8 cellular contexts compared by ENCODE assay signal in the genomic region with DNA sequence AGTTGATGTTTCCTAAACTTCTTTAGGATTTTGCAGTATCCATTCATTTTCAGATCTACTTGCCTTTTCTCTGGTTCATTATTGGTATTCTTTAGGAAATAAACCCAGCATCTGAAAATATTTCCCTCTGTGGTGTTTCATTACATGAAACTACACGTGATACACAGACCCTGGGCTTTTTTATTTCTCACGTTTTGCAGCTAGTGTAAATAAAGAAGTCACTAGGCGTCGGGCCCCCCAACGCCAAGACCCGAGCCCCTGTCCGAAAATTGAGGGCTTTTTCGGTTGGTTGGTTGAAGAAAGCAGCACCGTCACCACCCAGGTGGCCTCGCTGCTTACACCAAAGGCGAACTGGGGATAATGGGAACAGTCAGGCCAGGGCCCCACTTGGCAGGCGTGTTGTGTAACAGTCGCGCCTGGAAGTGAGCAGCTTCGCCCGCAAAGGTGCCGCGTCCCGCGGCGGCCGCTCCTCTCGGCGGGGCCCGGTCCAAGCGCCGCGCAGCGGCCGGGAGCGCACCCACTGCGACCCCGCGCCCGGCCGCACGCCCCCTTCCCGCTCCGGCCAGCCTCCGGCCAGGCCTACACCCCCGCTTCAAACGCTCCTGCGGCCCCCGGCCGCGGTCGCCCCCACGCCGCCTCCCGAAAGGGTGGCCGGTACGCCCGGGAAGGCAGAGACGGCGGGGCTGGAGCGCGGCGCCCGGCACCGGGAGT. TPM values are rescaled to one million over a fixed set of nuclear protein-coding genes. Genes with fewer than 3 reads are reported as not detected.
DNase-seq lines count a peak whose midpoint lies in the region; ATAC-seq and TF ChIP-seq lines count a peak whose summit lies in the region.

No MANE protein-coding gene starts in this region.

- no peak for TF ChIP-seq CTCF in fibroblast of pulmonary artery (IDR thresholded peaks at IDR 0.05; ENCODE audit: low read length, missing control alignments)

- peak; percentile 49 for DNase-seq in SIG-M5 treated with dmso at 0.1 percent for 504 hours (lab: John Stamatoyannopoulos, UW; ENCODE audit: unreplicated experiment)
- no peak for DNase-seq in SIG-M5 (lab: John Stamatoyannopoulos, UW)
- peak; percentile 36 for DNase-seq in activated effector memory CD4-positive, alpha-beta T cell treated with Interleukin-2 at 50 U/mL for 16 hours
- peak; percentile 59 for DNase-seq in fibroblast of pulmonary artery (ENCODE audit: low read depth)
- DNase-seq in naive thymus-derived CD8-positive, alpha-beta T cell, result peak in 8 of 10 donors; percentile 23 to 76 (median 43)

- peak overlapping the region; percentile 92 for H3K27ac ChIP-seq in temporal lobe (ENCODE audit: low read depth, low read length)

- H3K4me3 Mint-ChIP-seq in naive thymus-derived CD8-positive, alpha-beta T cell, result peak overlapping the region; percentile 63 to 96 (median 92)

- peaks cover 0 to 3% (median 2%) of the 10 kb centered on the region in 3 donors for H3K36me3 Mint-ChIP-seq in naive thymus-derived CD8-positive, alpha-beta T cell

- no peaks in the 10 kb centered on the region for H3K27me3 Mint-ChIP-seq in naive thymus-derived CD8-positive, alpha-beta T cell

- peak overlapping the region; percentile 88 to 99 (median 98) for H3K27ac Mint-ChIP-seq in naive thymus-derived CD8-positive, alpha-beta T cell

- H3K4me1 Mint-ChIP-seq in naive thymus-derived CD8-positive, alpha-beta T cell, result peaks cover 12 to 40% (median 31%) of the 10 kb centered on the region in 4 donors

- H3K9me3 Mint-ChIP-seq in naive thymus-derived CD8-positive, alpha-beta T cell, result peaks cover 0 to 5% (median 0%) of the 10 kb centered on the region in 9 donors

- peak overlapping the region; percentile 82 for H3K4me3 ChIP-seq in fibroblast of pulmonary artery (replicated peaks; ENCODE audit: low read depth, low read length)

- POLR2A ChIA-PET in naive thymus-derived CD8-positive, alpha-beta T cell (lab: Charles Lee), result interaction anchor here (0.6 to 3.9 kb wide), 18 partner anchors 10 to 205 kb away, joined by 3 to 18 read pairs (median 4); partner anchors contain the start of genes BORCS5, CDKN1B and GPR19

- ATAC-seq in naive thymus-derived CD8-positive, alpha-beta T cell, result peak; percentile 22 to 28
- no peak for ATAC-seq in GM21717 (IDR thresholded peaks at IDR 0.05; ENCODE audit: unreplicated experiment)

TF ChIP-seq in PFSK-1, 5 proteins besides CTCF, POLR2A, EP300 and RAD21:
- TF ChIP-seq TAF1 (IDR thresholded peaks at IDR 0.05; ENCODE audit: borderline replicate concordance, insufficient read depth, low read length) (0 out of 2 replicates have a peak, but pooled peaks have one; percentile 35), SIN3A (IDR thresholded peaks at IDR 0.05; ENCODE audit: borderline replicate concordance, insufficient read depth, low read length) (no peak)

RNA-seq across cellular contexts. Expression of gene DUSP16, which starts 1.2 kb away (rescaled TPM):
- 21.2 TPM for polyA plus RNA-seq in PFSK-1 (2012; ENCODE audit: insufficient read length, low read depth)
- 10 to 100 TPM; 27.0 to 30.4 TPM for total RNA-seq in naive thymus-derived CD8-positive, alpha-beta T cell
- polyA plus RNA-seq in naive thymus-derived CD8-positive, alpha-beta T cell, result 1 to 10 TPM; 4.5 to 4.7 (median 4.6) TPM
- total RNA-seq in temporal lobe, result 10.6 TPM

RNA-seq across cellular contexts. Expression of gene CREBL2, which starts 50.2 kb away (rescaled TPM):
- 13.2 TPM for polyA plus RNA-seq in PFSK-1 (2012; ENCODE audit: insufficient read length, low read depth)
- total RNA-seq in naive thymus-derived CD8-positive, alpha-beta T cell, result 10 to 100 TPM; 35.1 to 35.5 TPM
- 10 to 100 TPM; 36.5 to 46.8 (median 44.7) TPM for polyA plus RNA-seq in naive thymus-derived CD8-positive, alpha-beta T cell
- 24.3 TPM for total RNA-seq in temporal lobe
